ENCODE assay signal across 8 cellular contexts in the genomic region with DNA sequence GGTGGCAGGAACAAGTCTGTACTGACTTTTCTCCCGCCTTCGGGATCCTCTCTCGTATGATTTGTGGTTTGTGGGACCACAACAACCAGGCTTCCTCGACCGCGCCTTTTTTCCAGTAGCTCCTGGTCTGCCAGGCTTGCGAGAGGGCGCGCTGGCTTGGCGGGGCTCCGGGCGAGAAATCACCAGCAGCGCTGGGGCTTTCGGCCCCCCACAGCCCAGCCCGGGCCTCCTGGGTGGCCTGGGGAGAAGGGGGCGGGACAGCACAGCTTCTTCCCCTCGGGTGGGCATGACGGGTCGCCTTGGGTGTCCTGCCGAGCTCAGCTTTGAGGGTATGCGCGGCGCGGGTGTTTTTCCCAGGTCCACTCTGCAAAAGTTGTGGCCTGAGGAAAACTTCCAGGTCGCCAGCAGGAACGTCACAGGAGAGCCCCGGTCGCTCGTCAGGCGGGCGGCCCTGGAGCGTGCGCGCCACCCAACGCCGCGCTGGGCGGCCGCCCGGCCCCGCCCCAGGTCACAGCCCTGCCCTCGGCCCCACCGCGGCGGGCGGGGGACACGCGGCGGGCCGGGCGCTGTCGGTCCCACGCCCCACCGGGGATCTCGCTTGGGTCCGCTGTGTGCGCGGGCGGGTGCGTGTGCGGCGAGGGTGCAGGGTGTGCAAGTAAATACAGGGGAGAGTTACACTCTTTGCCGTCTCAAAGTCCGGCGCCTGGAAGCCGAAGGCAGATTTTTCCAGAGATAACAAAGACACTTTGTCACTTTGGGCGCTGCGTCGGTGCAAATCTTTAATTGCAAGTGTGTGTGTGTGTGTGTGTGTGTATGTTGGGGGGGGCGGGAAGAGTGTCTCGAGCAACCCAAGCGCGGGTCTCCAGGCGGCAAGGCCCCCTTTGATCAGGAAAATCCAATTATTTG. TPM values are rescaled to one million over a fixed set of nuclear protein-coding genes. Genes with fewer than 3 reads are reported as not detected.
A peak's percentile ranks its signal among the peaks of the same experiment; 100 is the strongest.
DNase-seq lines count a peak whose midpoint lies in the region; ATAC-seq lines count a peak whose summit lies in the region.

No MANE protein-coding gene starts in this region.

- peaks cover 87% of the 10 kb centered on the region for H3K27me3 ChIP-seq in mononuclear cell (ENCODE audit: insufficient read depth, low read length)

- H3K4me3 Mint-ChIP-seq in dendritic cell treated with granulocyte-macrophage colony-stimulating factor and Interleukin-4, amounts not matched to agents 40 ng/mL and 50 ng/mL, for 4 days = peak overlapping the region; percentile 78

- peaks cover 95% of the 10 kb centered on the region for H3K27me3 Mint-ChIP-seq in dendritic cell treated with granulocyte-macrophage colony-stimulating factor and Interleukin-4, amounts not matched to agents 40 ng/mL and 50 ng/mL, for 4 days

- no peaks in the 10 kb centered on the region for H3K9me3 ChIP-seq in mononuclear cell (ENCODE audit: low read depth, low read length)

- H3K9me3 Mint-ChIP-seq in dendritic cell treated with granulocyte-macrophage colony-stimulating factor and Interleukin-4, amounts not matched to agents 40 ng/mL and 50 ng/mL, for 4 days = no peaks in the 10 kb centered on the region

- no peak overlapping the region for H3K27ac Mint-ChIP-seq in dendritic cell treated with granulocyte-macrophage colony-stimulating factor and Interleukin-4, amounts not matched to agents 40 ng/mL and 50 ng/mL, for 4 days

- intact Hi-C loops in dendritic cell treated with granulocyte-macrophage colony-stimulating factor and Interleukin-4, amounts not matched to agents 40 ng/mL and 50 ng/mL, for 4 days (cut with micrococcal nuclease) = loop anchor here (1.0 to 10.0 kb wide), 2 partner anchors 102 to 350 kb away; a partner anchor contains a TSS

- peak; percentile 4 for DNase-seq in activated naive CD4-positive, alpha-beta T cell treated with Interleukin-2 at 50 U/mL for 16 hours
- no peak for DNase-seq in activated naive CD4-positive, alpha-beta T cell (lab: John Stamatoyannopoulos, UW)
- peak; percentile 63 for DNase-seq in RKO (ENCODE audit: low spot score)
- no peak for DNase-seq in NCI-H226
- no peak for DNase-seq in NCI-H446 (lab: John Stamatoyannopoulos, UW)

- peaks cover 43% of the 10 kb centered on the region for H3K4me1 Mint-ChIP-seq in dendritic cell treated with granulocyte-macrophage colony-stimulating factor and Interleukin-4, amounts not matched to agents 40 ng/mL and 50 ng/mL, for 4 days (ENCODE audit: low read depth)

- H3K36me3 Mint-ChIP-seq in dendritic cell treated with granulocyte-macrophage colony-stimulating factor and Interleukin-4, amounts not matched to agents 40 ng/mL and 50 ng/mL, for 4 days (ENCODE audit: low read depth) = no peaks in the 10 kb centered on the region

- H3K4me1 ChIP-seq in mononuclear cell (ENCODE audit: insufficient read depth, low read length) = peaks cover 34% of the 10 kb centered on the region

- H3K4me3 ChIP-seq in mononuclear cell (ENCODE audit: low read length) = peak overlapping the region; percentile 30

- no peak for ATAC-seq in HG03025 (IDR thresholded peaks at IDR 0.05; ENCODE audit: low FRiP score, unreplicated experiment)

RNA-seq across cellular contexts. Expression of a gene that starts 0.7 kb away (rescaled TPM):
- total RNA-seq in mononuclear cell = not detected

RNA-seq across cellular contexts. Expression of a gene that starts 55.8 kb away (rescaled TPM):
- not detected for total RNA-seq in mononuclear cell

Comparison
In these comparisons a context has a peak if more than half of its experiments do, and no peak if none do; other contexts are left out.
1. DNase-seq: peak in activated naive CD4-positive, alpha-beta T cell treated with Interleukin-2 at 50 U/mL for 16 hours (single experiment) and RKO (single experiment); none in activated naive CD4-positive, alpha-beta T cell (0 of 4), NCI-H226 (single experiment) and NCI-H446 (0 of 2).